ENCODE assay signal across 18 cellular contexts in the genomic region with DNA sequence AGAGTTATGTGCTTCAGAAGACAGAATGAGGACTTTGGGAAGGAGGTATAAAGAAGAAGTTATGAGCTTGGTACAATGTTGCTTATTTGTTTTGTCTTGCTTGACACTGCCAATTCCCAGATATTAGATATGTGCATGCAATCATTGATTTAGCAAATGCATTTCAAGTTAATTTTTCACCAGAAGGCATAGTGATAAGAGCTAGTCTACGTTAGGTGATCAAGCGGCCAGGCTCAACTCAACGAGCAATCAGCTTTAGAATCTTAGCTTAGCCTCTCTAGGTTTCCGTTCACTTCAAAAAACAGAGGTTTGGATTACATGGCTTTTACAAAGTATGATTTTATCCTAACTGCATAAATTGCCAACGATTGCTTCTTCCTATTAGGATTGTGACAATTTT.
A peak's percentile ranks its signal among the peaks of the same experiment; 100 is the strongest.
DNase-seq lines count a peak whose midpoint lies in the region; ATAC-seq, FAIRE-seq and TF ChIP-seq lines count a peak whose summit lies in the region.
"Had no signal": no experiment of that assay in that cellular context is flagged by ENCODE, and none has a peak within 500 bp of the region (broad histone marks: within the 10 kb centered on the region; RNA-seq: fewer than 3 reads in every experiment).

No MANE protein-coding gene starts in this region.

- 39% methylated on average over 5 of the region's 5 CpGs for WGBS in right lobe of liver (ENCODE audit: insufficient coverage, low coverage, low lambda C conversion rate, missing lambda C conversion rate)
- 26% methylated on average over 5 of the region's 5 CpGs for WGBS in HepG2 (ENCODE audit: low lambda C conversion rate)
- no CpG with 5 or more reads among the region's 5 CpGs for WGBS in mesendoderm (ENCODE audit: extremely low coverage, insufficient coverage, low lambda C conversion rate)

- CTCF ChIA-PET in HepG2 (lab: Yijun Ruan, JAX; ENCODE audit: low intra/inter-chr PET ratio, low total read pairs), result no interaction called here

- ATAC-seq in right lobe of liver, result peak in 3 of 4 donors; percentile 72 to 80 (median 74)
- no peak for ATAC-seq in HepG2
- ATAC-seq in HG02571 (IDR thresholded peaks at IDR 0.05; ENCODE audit: unreplicated experiment), result no peak
- ATAC-seq: CD8-positive, alpha-beta T cell had no signal

- no peak overlapping the region for H4K5ac ChIP-seq in mesendoderm (ENCODE audit: low read length)

- H4K20me1 ChIP-seq in HepG2 (ENCODE audit: insufficient read depth, low read length), result no peaks in the 10 kb centered on the region

- DNase-seq in right lobe of liver (no peak), HepG2 (ENCODE audit: low spot score) (no peak), mesendoderm (no peak), CD1c-positive myeloid dendritic cell (ENCODE audit: extremely low spot score) (no peak), NCI-H2081 treated with DMSO at 0.1 percent for 48 hours (lab: John Stamatoyannopoulos, UW) (no peak), ureter (ENCODE audit: low spot score) (no peak)
- DNase-seq: CD8-positive, alpha-beta T cell; COR-L47; DND-41; GDM1 had no signal

- no peaks in the 10 kb centered on the region for H3K79me2 ChIP-seq in HepG2 (ENCODE audit: insufficient read depth, low read length)
- H3K79me2 ChIP-seq in mesendoderm (ENCODE audit: control insufficient read depth, insufficient read depth, low read length), result no peaks in the 10 kb centered on the region

- peak overlapping the region in 2 of 3 donors; percentile 5 to 44 for H3K27ac ChIP-seq in right lobe of liver
- no peak overlapping the region for H3K27ac ChIP-seq in HepG2 (ENCODE audit: extremely low read length, insufficient read depth, low read length)
- no peak overlapping the region for H3K27ac ChIP-seq in mesendoderm (ENCODE audit: low read depth, low read length)
- H3K27ac ChIP-seq: C4-2B, HL-60 had no signal

- H2BK5ac ChIP-seq in mesendoderm (ENCODE audit: low read length), result no peak overlapping the region

- no peak overlapping the region for H3K4ac ChIP-seq in mesendoderm (ENCODE audit: low read depth, low read length)

- no peak overlapping the region for H3K56ac ChIP-seq in mesendoderm (ENCODE audit: low read length)

- intact Hi-C loops in right lobe of liver (cut with DNase I) (no loop called here), HepG2 (cut with micrococcal nuclease; ENCODE audit: unreplicated experiment) (no loop called here)

- H3K9ac ChIP-seq in HepG2 (ENCODE audit: insufficient read depth, low read depth, low read length) (no peak overlapping the region), endocrine pancreas (ENCODE audit: control insufficient read depth, insufficient read depth, low read length) (no peak overlapping the region), mesendoderm (ENCODE audit: low read length) (no peak overlapping the region)

- H2AFZ ChIP-seq in HepG2 (ENCODE audit: low read length), result no peak overlapping the region

- in situ Hi-C loops in HepG2 (cut with HindIII; ENCODE audit: extremely low pct_ligation_motif_present, low pct_unique_long_range_greater_than_20kb), result no loop called here

- H3K9me3 ChIP-seq in right lobe of liver (no peaks in the 10 kb centered on the region), HepG2 (ENCODE audit: low read length) (no peaks in the 10 kb centered on the region), endocrine pancreas (ENCODE audit: control insufficient read depth, low read length) (no peaks in the 10 kb centered on the region)
- H3K9me3 ChIP-seq: HAP-1 had no signal

- no peak overlapping the region for H2AK5ac ChIP-seq in mesendoderm (ENCODE audit: low read length)

- no peaks in the 10 kb centered on the region for H3K79me1 ChIP-seq in mesendoderm (ENCODE audit: low read length)

- POLR2A ChIA-PET in HepG2 (lab: Yijun Ruan, JAX), result no interaction called here

- H3K23ac ChIP-seq in mesendoderm (ENCODE audit: low read length), result no peak overlapping the region

- TF ChIP-seq RAD21 in HepG2 (CRISPR knock-in tag; IDR thresholded peaks at IDR 0.05), result no peak

- H3K27me3 ChIP-seq in right lobe of liver (no peaks in the 10 kb centered on the region), HepG2 (ENCODE audit: control insufficient read depth in 1 of 2, insufficient read depth in 2 of 2, low read length in 2 of 2) (0 out of 5 replicates have a peak, but pooled peaks cover 0 to 2% of the 10 kb centered on the region in 2 experiments), endocrine pancreas (ENCODE audit: control insufficient read depth, insufficient read depth, low read length) (no peaks in the 10 kb centered on the region), mesendoderm (ENCODE audit: insufficient read depth, low read length, poor library complexity) (no peaks in the 10 kb centered on the region)

- no peak for TF ChIP-seq CTCF in right lobe of liver (IDR thresholded peaks at IDR 0.05)
- no peak for TF ChIP-seq CTCF in HepG2 (CRISPR knock-in tag; IDR thresholded peaks at IDR 0.05)

- TF ChIP-seq EP300 in HepG2 (IDR thresholded peaks at IDR 0.05; ENCODE audit: low read depth in 2 of 2, low read length in 2 of 2) (no peak), HepG2 (CRISPR knock-in tag; IDR thresholded peaks at IDR 0.05; ENCODE audit: borderline replicate concordance) (no peak)

- H3K4me2 ChIP-seq in HepG2 (ENCODE audit: low read depth, low read length) (no peak overlapping the region), mesendoderm (ENCODE audit: low read length) (no peak overlapping the region)

- peak overlapping the region; percentile 82 for H2BK120ac ChIP-seq in mesendoderm (ENCODE audit: low read depth, low read length)

- H2BK15ac ChIP-seq in mesendoderm (replicated peaks; ENCODE audit: low read depth), result no peak overlapping the region

- H3K4me1 ChIP-seq in right lobe of liver (no peaks in the 10 kb centered on the region), HepG2 (ENCODE audit: insufficient read depth, low read length) (no peaks in the 10 kb centered on the region), endocrine pancreas (ENCODE audit: control insufficient read depth, insufficient read depth, low read length) (peaks cover 10% of the 10 kb centered on the region), mesendoderm (ENCODE audit: control insufficient read depth, low read depth, low read length) (no peaks in the 10 kb centered on the region)
- H3K4me1 ChIP-seq: HAP-1 had no signal

- H4K8ac ChIP-seq in mesendoderm (ENCODE audit: low read depth, low read length), result no peak overlapping the region

- H3K36me3 ChIP-seq in right lobe of liver (no peaks in the 10 kb centered on the region), HepG2 (replicated peaks in 1 of 2; ENCODE audit: control insufficient read depth in 1 of 2, insufficient read depth in 2 of 2, low read length in 2 of 2) (no peaks in the 10 kb centered on the region), endocrine pancreas (ENCODE audit: control insufficient read depth, insufficient read depth, low read length) (no peaks in the 10 kb centered on the region), mesendoderm (ENCODE audit: control insufficient read depth, insufficient read depth, low read length) (no peaks in the 10 kb centered on the region)
- H3K36me3 ChIP-seq: HAP-1 had no signal

- BruUV-seq in HepG2 (replicated peaks; lab: Mats Ljungman, UMichigan), result no TSS peak

- FAIRE-seq in HepG2 (lab: Jason Lieb, UNC), result no peak
- FAIRE-seq: D721Med, GM12892, H1 had no signal

- H3K4me3 ChIP-seq in right lobe of liver, result no peak overlapping the region
- no peak overlapping the region for H3K4me3 ChIP-seq in HepG2 (replicated peaks in 1 of 3; ENCODE audit: insufficient read depth in 1 of 3, low read depth in 2 of 3, low read length in 3 of 3)
- H3K4me3 ChIP-seq in endocrine pancreas (ENCODE audit: control insufficient read depth, insufficient read depth, low read length), result peak overlapping the region; percentile 24
- H3K4me3 ChIP-seq in mesendoderm (ENCODE audit: low read length), result no peak overlapping the region
- H3K4me3 ChIP-seq: HAP-1 had no signal

- TF ChIP-seq POLR2A in right lobe of liver (IDR thresholded peaks at IDR 0.05) (no peak), HepG2 (IDR thresholded peaks at IDR 0.05; ENCODE audit: insufficient read depth in 1 of 2, low read depth in 2 of 2, low read length in 2 of 2) (no peak)

- H3K18ac ChIP-seq in mesendoderm (ENCODE audit: low read length), result no peak overlapping the region

TF ChIP-seq in HepG2, 621 proteins besides CTCF, POLR2A, EP300 and RAD21:
- no peak for TF ChIP-seq ZNF558 (CRISPR knock-in tag; IDR thresholded peaks at IDR 0.05; ENCODE audit: borderline replicate concordance)
- no peak for TF ChIP-seq BORCS8-MEF2B (CRISPR knock-in tag; IDR thresholded peaks at IDR 0.05)
- TF ChIP-seq, protein P1, sequence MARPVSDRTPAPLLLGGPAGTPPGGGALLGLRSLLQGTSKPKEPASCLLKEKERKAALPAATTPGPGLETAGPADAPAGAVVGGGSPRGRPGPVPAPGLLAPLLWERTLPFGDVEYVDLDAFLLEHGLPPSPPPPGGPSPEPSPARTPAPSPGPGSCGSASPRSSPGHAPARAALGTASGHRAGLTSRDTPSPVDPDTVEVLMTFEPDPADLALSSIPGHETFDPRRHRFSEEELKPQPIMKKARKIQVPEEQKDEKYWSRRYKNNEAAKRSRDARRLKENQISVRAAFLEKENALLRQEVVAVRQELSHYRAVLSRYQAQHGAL (CRISPR knock-in tag; IDR thresholded peaks at IDR 0.05; ENCODE audit: not compliant biosample characterization), result no peak
- TF ChIP-seq ZNF773 (CRISPR knock-in tag; IDR thresholded peaks at IDR 0.05; ENCODE audit: borderline replicate concordance), result no peak
- TF ChIP-seq ZNF232 (CRISPR knock-in tag; IDR thresholded peaks at IDR 0.05; ENCODE audit: borderline replicate concordance), result no peak

Comparison
In these comparisons a context has a peak if more than half of its experiments do, and no peak if none do; other contexts are left out.
1. ATAC-seq: peak in right lobe of liver (3 of 4); none in HepG2 (single experiment) and HG02571 (single experiment).
2. H3K27ac ChIP-seq: peak in right lobe of liver (2 of 3); none in HepG2 (single experiment) and mesendoderm (single experiment).